11 cellular contexts compared by ENCODE assay signal in the genomic region with DNA sequence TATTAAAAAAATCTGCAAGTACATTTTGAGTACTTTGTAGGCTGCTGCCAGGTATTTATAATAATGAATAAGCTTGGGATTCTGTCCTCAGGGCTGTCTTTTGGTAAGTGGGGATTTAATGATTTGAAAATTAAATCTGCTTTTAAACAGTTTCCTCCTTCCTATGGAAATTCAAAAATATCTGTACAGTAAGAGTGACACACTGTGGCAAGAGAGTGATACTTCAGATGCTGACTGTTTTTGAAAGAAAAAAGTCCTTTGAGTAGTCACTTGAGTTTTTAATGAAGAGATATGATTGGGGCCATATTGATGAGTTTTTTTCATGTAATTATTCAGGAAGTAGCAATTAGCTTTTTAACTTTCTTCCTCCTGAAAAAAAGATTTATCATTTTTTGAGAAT. TPM values are rescaled to one million over a fixed set of nuclear protein-coding genes. Genes with fewer than 3 reads are reported as not detected.
A peak's percentile ranks its signal among the peaks of the same experiment; 100 is the strongest.
DNase-seq lines count a peak whose midpoint lies in the region; ATAC-seq and TF ChIP-seq lines count a peak whose summit lies in the region.
"Had no signal": no experiment of that assay in that cellular context is flagged by ENCODE, and none has a peak within 500 bp of the region (broad histone marks: within the 10 kb centered on the region; RNA-seq: fewer than 3 reads in every experiment).

No MANE protein-coding gene starts in this region.

- H3K27me3 ChIP-seq in breast epithelium (no peaks in the 10 kb centered on the region), Loucy (ENCODE audit: insufficient read depth, low read length, poor library complexity, severe bottlenecking) (no peaks in the 10 kb centered on the region)
- H3K27me3 ChIP-seq: BLaER1 had no signal

- no peaks in the 10 kb centered on the region for H3K27me3 Mint-ChIP-seq in MCF 10A (ENCODE audit: insufficient read depth, unreplicated experiment)
- H3K27me3 Mint-ChIP-seq in osteocyte (ENCODE audit: unreplicated experiment) = no peaks in the 10 kb centered on the region
- no peaks in the 10 kb centered on the region for H3K27me3 Mint-ChIP-seq in activated naive CD4-positive, alpha-beta T cell treated with anti-CD3 and anti-CD28 coated beads for 36 hours (ENCODE audit: low read depth)
- no peaks in the 10 kb centered on the region for H3K27me3 Mint-ChIP-seq in T-cell

- H3F3A ChIP-seq in Loucy (ENCODE audit: low read depth) = no peaks in the 10 kb centered on the region

- POLR2A ChIA-PET in MCF 10A (lab: Yijun Ruan, JAX) (no interaction called here), T-cell (lab: Charles Lee) (interaction anchor here in 1 of 2 donors (0.6 kb wide), 1 partner anchor 195 kb away, joined by 5 read pairs; the partner anchor contains the start of gene PDLIM5)

- DNase-seq in MCF 10A (ENCODE audit: unreplicated experiment) (peak; percentile 13), breast epithelium (ENCODE audit: low spot score in 2 of 2) (no peak), cardiac fibroblast (ENCODE audit: low read depth in 2 of 2) (peak; percentile 8 to 14), osteocyte (ENCODE audit: extremely low spot score, unreplicated experiment) (no peak), T-cell (no peak)
- DNase-seq in activated naive CD4-positive, alpha-beta T cell treated with anti-CD3 and anti-CD28 coated beads for 36 hours = no peak
- DNase-seq: NCI-H187 had no signal

- H3K36me3 Mint-ChIP-seq in MCF 10A (ENCODE audit: insufficient read depth, unreplicated experiment) (peaks cover 36% of the 10 kb centered on the region), osteocyte (ENCODE audit: unreplicated experiment) (peaks cover 27% of the 10 kb centered on the region), T-cell (peaks cover 44% of the 10 kb centered on the region)
- peaks cover 26% of the 10 kb centered on the region for H3K36me3 Mint-ChIP-seq in activated naive CD4-positive, alpha-beta T cell treated with anti-CD3 and anti-CD28 coated beads for 36 hours (ENCODE audit: low read depth)

- no TSS peak for BruUV-seq in MCF 10A (replicated peaks; lab: Mats Ljungman, UMichigan)

- H4K20me1 ChIP-seq in Loucy (ENCODE audit: insufficient read depth, low read length, poor library complexity, severe bottlenecking) = no peaks in the 10 kb centered on the region

- no peak overlapping the region for H3K4me2 ChIP-seq in Loucy (ENCODE audit: low read depth, low read length, poor library complexity, severe bottlenecking)
- H3K4me2 ChIP-seq: BLaER1 had no signal

- TF ChIP-seq POLR2A in breast epithelium (IDR thresholded peaks at IDR 0.05) = no peak

- no peaks in the 10 kb centered on the region for H3K79me2 ChIP-seq in Loucy (ENCODE audit: insufficient read depth, low read length)

- H3K9me3 ChIP-seq in breast epithelium (no peaks in the 10 kb centered on the region), Loucy (ENCODE audit: insufficient read depth, low read depth, low read length) (no peaks in the 10 kb centered on the region)
- H3K9me3 ChIP-seq: BLaER1 had no signal

- no peak overlapping the region for H2AFZ ChIP-seq in Loucy (ENCODE audit: low read length)

- no peaks in the 10 kb centered on the region for H3K9me2 ChIP-seq in Loucy (replicated peaks; ENCODE audit: low read depth, low read length)

- ATAC-seq in GM21360 (IDR thresholded peaks at IDR 0.05; ENCODE audit: unreplicated experiment) (no peak), T-cell (replicated peaks in 1 of 4) (no peak)
- ATAC-seq: esophagus mucosa had no signal

- H3K27ac Mint-ChIP-seq in MCF 10A (ENCODE audit: low read depth, unreplicated experiment) (no peak overlapping the region), osteocyte (ENCODE audit: unreplicated experiment) (no peak overlapping the region), T-cell (no peak overlapping the region)
- H3K27ac Mint-ChIP-seq in activated naive CD4-positive, alpha-beta T cell treated with anti-CD3 and anti-CD28 coated beads for 36 hours = no peak overlapping the region

- H3K4me3 Mint-ChIP-seq in MCF 10A (ENCODE audit: unreplicated experiment) = no peak overlapping the region
- no peak overlapping the region for H3K4me3 Mint-ChIP-seq in osteocyte (ENCODE audit: unreplicated experiment)
- no peak overlapping the region for H3K4me3 Mint-ChIP-seq in activated naive CD4-positive, alpha-beta T cell treated with anti-CD3 and anti-CD28 coated beads for 36 hours
- H3K4me3 Mint-ChIP-seq in T-cell = no peak overlapping the region

- H3K9ac ChIP-seq in Loucy (ENCODE audit: low read depth, low read length, poor library complexity, severe bottlenecking) = no peak overlapping the region
- H3K9ac ChIP-seq: BLaER1 had no signal

- no peaks in the 10 kb centered on the region for H3K9me3 Mint-ChIP-seq in MCF 10A (ENCODE audit: unreplicated experiment)
- H3K9me3 Mint-ChIP-seq in osteocyte (ENCODE audit: unreplicated experiment) = no peaks in the 10 kb centered on the region
- H3K9me3 Mint-ChIP-seq in activated naive CD4-positive, alpha-beta T cell treated with anti-CD3 and anti-CD28 coated beads for 36 hours = no peaks in the 10 kb centered on the region
- no peaks in the 10 kb centered on the region for H3K9me3 Mint-ChIP-seq in T-cell

- H3K4me3 ChIP-seq in breast epithelium = no peak overlapping the region
- no peak overlapping the region for H3K4me3 ChIP-seq in Loucy (ENCODE audit: low read length, poor library complexity, severe bottlenecking)
- H3K4me3 ChIP-seq in cardiac fibroblast (replicated peaks in 1 of 2; ENCODE audit: low read depth in 2 of 2, low read length in 2 of 2) = no peak overlapping the region
- H3K4me3 ChIP-seq: BLaER1 had no signal

- intact Hi-C loops in MCF 10A (cut with micrococcal nuclease) (loop anchor here (1.0 to 5.0 kb wide), 2 partner anchors 360 to 466 kb away; no protein-coding TSS in a partner anchor), breast epithelium (cut with DNase I; ENCODE audit: low total_unique reads) (no loop called here)
- intact Hi-C loops in activated naive CD4-positive, alpha-beta T cell treated with anti-CD3 and anti-CD28 coated beads for 36 hours (cut with micrococcal nuclease) = loop anchor here (2.0 kb wide), 2 partner anchors 360 to 466 kb away; no protein-coding TSS in a partner anchor

- H3K36me3 ChIP-seq in breast epithelium (no peaks in the 10 kb centered on the region), Loucy (ENCODE audit: insufficient read depth, low read length) (peaks cover 17% of the 10 kb centered on the region)

- no peak overlapping the region for H3K27ac ChIP-seq in breast epithelium
- H3K27ac ChIP-seq: BLaER1 had no signal

- H3K4me1 Mint-ChIP-seq in MCF 10A (ENCODE audit: insufficient read depth, unreplicated experiment) (peaks cover 2% of the 10 kb centered on the region), osteocyte (ENCODE audit: unreplicated experiment) (peaks cover 11% of the 10 kb centered on the region), T-cell (no peaks in the 10 kb centered on the region)
- H3K4me1 Mint-ChIP-seq in activated naive CD4-positive, alpha-beta T cell treated with anti-CD3 and anti-CD28 coated beads for 36 hours (ENCODE audit: low read depth) = peaks cover 2% of the 10 kb centered on the region

- CTCF ChIA-PET in MCF 10A (lab: Yijun Ruan, JAX) (interaction anchor here (0.7 kb wide), 2 partner anchors 80 to 237 kb away, joined by 3 read pairs; no protein-coding TSS in a partner anchor), T-cell (lab: Charles Lee) (no interaction called here)
- CTCF ChIA-PET in activated naive CD4-positive, alpha-beta T cell treated with anti-CD3 and anti-CD28 coated beads for 36 hours (lab: Charles Lee) = no interaction called here

- TF ChIP-seq CTCF in MCF 10A (IDR thresholded peaks at IDR 0.05; ENCODE audit: unreplicated experiment) (peak; percentile 24), breast epithelium (IDR thresholded peaks at IDR 0.05) (no peak), Loucy (conservative IDR thresholded peaks at IDR 0.05; ENCODE audit: low read length) (peak; percentile 69), cardiac fibroblast (IDR thresholded peaks at IDR 0.05; ENCODE audit: low read depth, low read length) (no peak), osteocyte (IDR thresholded peaks at IDR 0.05) (peak; percentile 49)

- H3K4me1 ChIP-seq in breast epithelium (no peaks in the 10 kb centered on the region), Loucy (ENCODE audit: insufficient read depth, low read length, poor library complexity, severe bottlenecking) (peaks cover 11% of the 10 kb centered on the region)
- H3K4me1 ChIP-seq: BLaER1 had no signal

RNA-seq across cellular contexts. Expression of gene SMARCAD1, which starts 49.2 kb away (rescaled TPM):
- total RNA-seq in MCF 10A (2022) (38.1 and 44.1 TPM in 2 replicates), breast epithelium (10 to 100 TPM; 18.4 to 41.4 (median 32.1) TPM), osteocyte (32.5 and 33.9 TPM in 2 replicates), T-cell (10 to 100 TPM; 17.1 to 22.9 (median 20.0) TPM)
- total RNA-seq in activated naive CD4-positive, alpha-beta T cell treated with anti-CD3 and anti-CD28 coated beads for 36 hours = 10 to 100 TPM; 20.4 to 20.7 TPM

Comparison
In these comparisons a context has a peak if more than half of its experiments do, and no peak if none do; other contexts are left out.
1. DNase-seq: peak in MCF 10A (single experiment) and cardiac fibroblast (2 of 2); none in breast epithelium (0 of 2), osteocyte (single experiment), activated naive CD4-positive, alpha-beta T cell treated with anti-CD3 and anti-CD28 coated beads for 36 hours (single experiment) and T-cell (0 of 34).
2. CTCF ChIP-seq: peak in MCF 10A (single experiment), Loucy (single experiment) and osteocyte (single experiment); none in breast epithelium (0 of 3) and cardiac fibroblast (single experiment).